2 cellular contexts compared by ENCODE assay signal in genomic region chr2:165070089-165070488, GRCh38.
TF ChIP-seq lines count a peak whose summit lies in the region.

No MANE protein-coding gene starts in this region.

TF ChIP-seq in HepG2, 621 proteins besides CTCF, POLR2A, EP300 and RAD21:
- TF ChIP-seq CHCHD3 (CRISPR knock-in tag; IDR thresholded peaks at IDR 0.05), result no peak
- peak; percentile 94 for TF ChIP-seq THAP11 (CRISPR knock-in tag; IDR thresholded peaks at IDR 0.05)
- peak; percentile 43; the same call in 1 of the 2 replicates for TF ChIP-seq HCFC1 (IDR thresholded peaks at IDR 0.05; ENCODE audit: low read depth, low read length)
- TF ChIP-seq ZNF782 (CRISPR knock-in tag; IDR thresholded peaks at IDR 0.05; ENCODE audit: borderline replicate concordance), result no peak
- peak; percentile 76 for TF ChIP-seq ZFX (CRISPR knock-in tag; IDR thresholded peaks at IDR 0.05; ENCODE audit: low read depth)
- TF ChIP-seq ARNT2 (CRISPR knock-in tag; IDR thresholded peaks at IDR 0.05; ENCODE audit: low read depth), result 0 out of 2 replicates have a peak, but pooled peaks have one; percentile 35
- TF ChIP-seq ZNF407 (CRISPR knock-in tag; IDR thresholded peaks at IDR 0.05; ENCODE audit: not compliant biosample characterization), result no peak
- no peak for TF ChIP-seq ZMAT5 (CRISPR knock-in tag; IDR thresholded peaks at IDR 0.05; ENCODE audit: borderline replicate concordance, low read depth)
- TF ChIP-seq ZFY (CRISPR knock-in tag; IDR thresholded peaks at IDR 0.05), result peak; percentile 87
- TF ChIP-seq ZNF772 (CRISPR knock-in tag; IDR thresholded peaks at IDR 0.05), result no peak
- TF ChIP-seq ZNF143 (CRISPR knock-in tag; IDR thresholded peaks at IDR 0.05), result peak; percentile 85
- 0 out of 2 replicates have a peak, but pooled peaks have one; percentile 9 for TF ChIP-seq HOXA3 (CRISPR knock-in tag; IDR thresholded peaks at IDR 0.05)
- no peak for TF ChIP-seq NFKBIZ (CRISPR knock-in tag; IDR thresholded peaks at IDR 0.05)
- TF ChIP-seq ZNF768 (CRISPR knock-in tag; IDR thresholded peaks at IDR 0.05), result peak; percentile 54
- peak; percentile 45; the same call in 1 of the 2 replicates for TF ChIP-seq PHF8 (CRISPR knock-in tag; IDR thresholded peaks at IDR 0.05)

TF ChIP-seq in SK-N-SH, 30 proteins besides CTCF, POLR2A, EP300 and RAD21:
- TF ChIP-seq GABPA (IDR thresholded peaks at IDR 0.05; ENCODE audit: low read depth), result no peak
- no peak for TF ChIP-seq MXI1 (IDR thresholded peaks at IDR 0.05; ENCODE audit: low read depth, low read length)
- no peak for TF ChIP-seq USF1 (IDR thresholded peaks at IDR 0.05; ENCODE audit: borderline replicate concordance, low read depth)
